ENCODE assay signal across 1 cellular context in genomic region chr15:70078578-70079417, GRCh38.
TF ChIP-seq lines count a peak whose summit lies in the region.

No MANE protein-coding gene starts in this region.

TF ChIP-seq in IMR-90, 13 proteins besides CTCF, POLR2A, EP300 and RAD21:
- TF ChIP-seq ELK1 (IDR thresholded peaks at IDR 0.05; ENCODE audit: borderline replicate concordance, low read depth, low read length) (no peak), CEBPB (IDR thresholded peaks at IDR 0.05; ENCODE audit: low read depth, low read length) (no peak), USF2 (IDR thresholded peaks at IDR 0.05; ENCODE audit: low read depth, low read length) (no peak), MAFK (IDR thresholded peaks at IDR 0.05; ENCODE audit: low read depth, low read length) (no peak), RCOR1 (IDR thresholded peaks at IDR 0.05; ENCODE audit: insufficient replicate concordance, low read length) (no peak), MAZ (IDR thresholded peaks at IDR 0.05; ENCODE audit: borderline replicate concordance, low read depth, low read length) (no peak), CHD1 (IDR thresholded peaks at IDR 0.05; ENCODE audit: low read depth, low read length) (no peak), RFX5 (IDR thresholded peaks at IDR 0.05; ENCODE audit: low read depth, low read length) (no peak), NFE2L2 (IDR thresholded peaks at IDR 0.05; ENCODE audit: low read depth, low read length) (no peak), MXI1 (IDR thresholded peaks at IDR 0.05; ENCODE audit: borderline replicate concordance, low read depth, low read length) (no peak), FOS (IDR thresholded peaks at IDR 0.05; ENCODE audit: low read depth, low read length) (no peak), SMC3 (IDR thresholded peaks at IDR 0.05; ENCODE audit: low read depth, low read length) (no peak), BHLHE40 (IDR thresholded peaks at IDR 0.05; ENCODE audit: low read depth, low read length) (no peak)
TF ChIP-seq in IMR-90: peak in this region for 0.
